In the genomic region with DNA sequence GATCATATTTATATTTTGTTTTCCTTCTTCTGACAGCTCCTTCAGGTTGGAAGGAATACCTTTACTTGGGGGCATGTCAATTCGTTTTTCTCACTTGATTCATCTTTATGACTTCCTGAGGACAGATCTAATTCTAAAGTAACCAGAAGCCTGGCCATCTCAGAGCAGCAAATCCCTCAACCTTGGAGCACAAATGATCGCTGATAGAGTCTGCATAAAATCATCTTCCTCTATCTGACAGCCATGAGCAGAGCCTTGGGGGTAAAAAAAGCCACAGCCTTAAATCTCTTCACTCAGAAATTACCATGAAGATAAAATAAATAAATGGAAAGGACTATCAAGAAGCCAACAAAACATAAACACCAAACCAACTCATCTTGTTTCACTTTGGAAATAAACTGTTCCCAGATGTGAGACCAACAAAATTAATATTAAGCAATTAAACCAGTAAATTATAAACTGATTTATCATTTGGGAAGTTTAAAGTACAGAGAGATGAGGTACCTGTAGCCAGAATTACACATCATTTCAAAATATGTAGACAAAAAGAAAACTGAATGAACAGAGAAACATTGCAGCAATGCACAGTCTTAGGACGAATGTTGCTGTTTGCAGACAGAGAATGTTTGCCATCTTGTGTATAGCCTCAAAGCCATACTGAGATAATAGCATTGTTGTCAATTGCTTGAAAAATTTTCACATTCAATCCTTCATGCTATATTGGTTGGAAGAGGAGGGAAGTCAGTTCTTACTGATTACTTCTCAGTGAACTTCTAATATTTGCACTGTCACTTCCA, we compare ENCODE assay signal across 16 cellular contexts.
"Had no signal": no experiment of that assay in that cellular context is flagged by ENCODE, and none has a peak within 500 bp of the region (broad histone marks: within the 10 kb centered on the region; RNA-seq: fewer than 3 reads in every experiment).

No MANE protein-coding gene starts in this region.

- H3K4me3 Mint-ChIP-seq: activated naive CD8-positive, alpha-beta T cell treated with anti-CD3 and anti-CD28 coated beads, Interleukin-2, amount 10 ng/mL, durations not matched to agents 7 days and 5 days; dendritic cell treated with granulocyte-macrophage colony-stimulating factor and Interleukin-4, amounts not matched to agents 40 ng/mL and 50 ng/mL, for 4 days had no signal

- H3K4me1 Mint-ChIP-seq: activated naive CD8-positive, alpha-beta T cell treated with anti-CD3 and anti-CD28 coated beads, Interleukin-2, amount 10 ng/mL, durations not matched to agents 7 days and 5 days had no signal

- H3K27ac Mint-ChIP-seq: activated naive CD8-positive, alpha-beta T cell treated with anti-CD3 and anti-CD28 coated beads, Interleukin-2, amount 10 ng/mL, durations not matched to agents 7 days and 5 days; dendritic cell treated with granulocyte-macrophage colony-stimulating factor and Interleukin-4, amounts not matched to agents 40 ng/mL and 50 ng/mL, for 4 days had no signal

- H3K4me1 ChIP-seq: transverse colon, vagina had no signal

- H3K27ac ChIP-seq: neutrophil, transverse colon, vagina had no signal

- H3K4me3 ChIP-seq: transverse colon, vagina had no signal

- H3K9me3 Mint-ChIP-seq: activated naive CD8-positive, alpha-beta T cell treated with anti-CD3 and anti-CD28 coated beads, Interleukin-2, amount 10 ng/mL, durations not matched to agents 7 days and 5 days; dendritic cell treated with granulocyte-macrophage colony-stimulating factor and Interleukin-4, amounts not matched to agents 40 ng/mL and 50 ng/mL, for 4 days had no signal

- H3K36me3 ChIP-seq: neutrophil, transverse colon, vagina had no signal

- H3K9me3 ChIP-seq: neutrophil, transverse colon, vagina had no signal

- H3K36me3 Mint-ChIP-seq: activated naive CD8-positive, alpha-beta T cell treated with anti-CD3 and anti-CD28 coated beads, Interleukin-2, amount 10 ng/mL, durations not matched to agents 7 days and 5 days had no signal

- H3K27me3 Mint-ChIP-seq: activated naive CD8-positive, alpha-beta T cell treated with anti-CD3 and anti-CD28 coated beads, Interleukin-2, amount 10 ng/mL, durations not matched to agents 7 days and 5 days; dendritic cell treated with granulocyte-macrophage colony-stimulating factor and Interleukin-4, amounts not matched to agents 40 ng/mL and 50 ng/mL, for 4 days had no signal

- H3K27me3 ChIP-seq: neutrophil, transverse colon, vagina had no signal

- DNase-seq: activated CD4-positive, alpha-beta T cell treated with anti-CD3 and anti-CD28 coated beads, Interleukin-2, amount 50 U/mL, for 1 hour; activated CD8-positive, alpha-beta memory T cell treated with anti-CD3 and anti-CD28 coated beads for 24 hours; activated naive CD8-positive, alpha-beta T cell treated with anti-CD3 and anti-CD28 coated beads, Interleukin-2, amount 10 ng/mL, durations not matched to agents 7 days and 5 days; aorta; cerebellar nuclear complex; effector memory CD4-positive, alpha-beta T cell; islet precursor cell; mammary epithelial cell; posterior cingulate gyrus; right cardiac atrium; small intestine; stimulated activated naive CD8-positive, alpha-beta T cell treated with anti-CD3 and anti-CD28 coated beads, Interleukin-15, Interleukin-2, amounts not matched to agents 100 U/mL and 50 U/mL, for 24 hours; transverse colon had no signal
